Comparison of ENCODE assay signal across 10 cellular contexts in genomic region chr7:107506683-107507339, GRCh38. TPM values are rescaled to one million over a fixed set of nuclear protein-coding genes. Genes with fewer than 3 reads are reported as not detected.
DNase-seq lines count a peak whose midpoint lies in the region; ATAC-seq lines count a peak whose summit lies in the region.
"Had no signal": no experiment of that assay in that cellular context is flagged by ENCODE, and none has a peak within 500 bp of the region (broad histone marks: within the 10 kb centered on the region; RNA-seq: fewer than 3 reads in every experiment).

No MANE protein-coding gene starts in this region.

- H4K5ac ChIP-seq in mesendoderm (ENCODE audit: low read length) = no peak overlapping the region

- no peak overlapping the region for H3K4ac ChIP-seq in mesendoderm (ENCODE audit: low read depth, low read length)

- ATAC-seq in HG02938 (IDR thresholded peaks at IDR 0.05; ENCODE audit: unreplicated experiment) = no peak

- no peaks in the 10 kb centered on the region for H3K27me3 ChIP-seq in mesendoderm (ENCODE audit: insufficient read depth, low read length, poor library complexity)

- WGBS in mesendoderm (ENCODE audit: extremely low coverage, insufficient coverage, low lambda C conversion rate) = no CpG with 5 or more reads among the region's 7 CpGs

- H3K4me2 ChIP-seq in mesendoderm (ENCODE audit: low read length) = no peak overlapping the region

- H3K27ac ChIP-seq in mesendoderm (ENCODE audit: low read depth, low read length) = no peak overlapping the region

- H3K79me1 ChIP-seq in mesendoderm (ENCODE audit: low read length) = no peaks in the 10 kb centered on the region

- no peak overlapping the region for H2BK5ac ChIP-seq in mesendoderm (ENCODE audit: low read length)

- no peak overlapping the region for H3K56ac ChIP-seq in mesendoderm (ENCODE audit: low read length)

- no peak overlapping the region for H3K4me3 ChIP-seq in mesendoderm (ENCODE audit: low read length)

- H4K8ac ChIP-seq in mesendoderm (ENCODE audit: low read depth, low read length) = no peak overlapping the region

- no peak overlapping the region for H2BK120ac ChIP-seq in mesendoderm (ENCODE audit: low read depth, low read length)

- H3K79me2 ChIP-seq in mesendoderm (ENCODE audit: control insufficient read depth, insufficient read depth, low read length) = no peaks in the 10 kb centered on the region

- H2AK5ac ChIP-seq in mesendoderm (ENCODE audit: low read length) = no peak overlapping the region

- H3K18ac ChIP-seq in mesendoderm (ENCODE audit: low read length) = no peak overlapping the region

- H3K9ac ChIP-seq in mesendoderm (ENCODE audit: low read length) = no peak overlapping the region

- DNase-seq in Daoy (ENCODE audit: low read depth) (peak; percentile 62), NCI-H2029 (lab: John Stamatoyannopoulos, UW) (peak; percentile 84), T47D (ENCODE audit: low read depth in 1 of 2, low spot score in 1 of 2) (peak; percentile 40 to 94), mesendoderm (peak; percentile 30), GM19238 (ENCODE audit: insufficient read length, low spot score) (no peak), NK-92 (lab: John Stamatoyannopoulos, UW; ENCODE audit: unreplicated experiment) (no peak), NCI-H2227 (lab: John Stamatoyannopoulos, UW; ENCODE audit: unreplicated experiment) (no peak)

- H3K23ac ChIP-seq in mesendoderm (ENCODE audit: low read length) = no peak overlapping the region

- in situ Hi-C loops in T47D (cut with HindIII; ENCODE audit: low pct_unique_long_range_greater_than_20kb, low sequenced_read_pairs) = no loop called here

- no peaks in the 10 kb centered on the region for H3K36me3 ChIP-seq in mesendoderm (ENCODE audit: control insufficient read depth, insufficient read depth, low read length)

- H2BK15ac ChIP-seq in mesendoderm (replicated peaks; ENCODE audit: low read depth) = no peak overlapping the region

- no peaks in the 10 kb centered on the region for H3K4me1 ChIP-seq in mesendoderm (ENCODE audit: control insufficient read depth, low read depth, low read length)

RNA-seq across cellular contexts. Expression of gene GPR22, which starts 37.0 kb away (rescaled TPM):
- not detected in 2 replicates for total RNA-seq in Daoy (2014; rRNA removed; shearing (Covaris generic))
- polyA plus RNA-seq in mesendoderm (2013, experiment 1 of 2) = not detected
- polyA plus RNA-seq in mesendoderm (2013, experiment 2 of 2) = not detected
- total RNA-seq: activated CD4-positive, alpha-beta T cell treated with anti-CD3 and anti-CD28 coated beads, Interleukin-2, amount 10 ng/mL, durations not matched to agents 24 days and 14 days; G401 had no signal

RNA-seq across cellular contexts. Expression of gene COG5, which starts 56.9 kb away (rescaled TPM):
- 50.6 and 72.6 TPM in 2 replicates for total RNA-seq in Daoy (2014; rRNA removed; shearing (Covaris generic))
- polyA plus RNA-seq in mesendoderm (2013, experiment 1 of 2) = 9.2 TPM
- polyA plus RNA-seq in mesendoderm (2013, experiment 2 of 2) = 8.6 TPM

RNA-seq across cellular contexts. Expression of gene DUS4L, which starts 57.0 kb away (rescaled TPM):
- 19.3 and 20.9 TPM in 2 replicates for total RNA-seq in Daoy (2014; rRNA removed; shearing (Covaris generic))
- 8.7 TPM for polyA plus RNA-seq in mesendoderm (2013, experiment 1 of 2)
- 8.0 TPM for polyA plus RNA-seq in mesendoderm (2013, experiment 2 of 2)

Comparison
In these comparisons a context has a peak if more than half of its experiments do, and no peak if none do; other contexts are left out.
1. DNase-seq: peak in Daoy (single experiment), NCI-H2029 (single experiment), T47D (2 of 2) and mesendoderm (single experiment); none in GM19238 (single experiment), NK-92 (single experiment) and NCI-H2227 (single experiment).